Comparison of ENCODE assay signal across 15 cellular contexts in genomic region chr2:186696337-186696736, GRCh38.
"Had no signal": no experiment of that assay in that cellular context is flagged by ENCODE, and none has a peak within 500 bp of the region (broad histone marks: within the 10 kb centered on the region; RNA-seq: fewer than 3 reads in every experiment).

No MANE protein-coding gene starts in this region.

- H3K4me3 Mint-ChIP-seq: activated CD4-positive, alpha-beta T cell treated with anti-CD3 and anti-CD28 coated beads, Interleukin-2, amount 10 ng/mL, durations not matched to agents 24 days and 14 days; activated naive CD4-positive, alpha-beta T cell treated with anti-CD3 and anti-CD28 coated beads, Interleukin-2, amount 50 U/mL, for 24 hours had no signal

- ATAC-seq: body of pancreas; left colon; mucosa of descending colon; naive thymus-derived CD8-positive, alpha-beta T cell had no signal

- DNase-seq: activated CD4-positive, alpha-beta T cell treated with anti-CD3 and anti-CD28 coated beads, Interleukin-2, amount 10 ng/mL, durations not matched to agents 24 days and 14 days; activated T-cell treated with anti-CD3 and anti-CD28 coated beads for 4 hours; body of pancreas; cerebellar nuclear complex; dermis blood vessel endothelial cell; left colon; mucosa of descending colon; naive thymus-derived CD8-positive, alpha-beta T cell; ovary; stimulated activated CD4-positive, alpha-beta T cell treated with anti-CD3 and anti-CD28 coated beads, Interleukin-2, amount 100 ng/mL, for 48 hours; stimulated activated naive CD4-positive, alpha-beta T cell treated with Interleukin-2 at 50 U/mL for 16 hours; T-helper 1 cell; testis had no signal

- H3K27ac Mint-ChIP-seq: activated CD4-positive, alpha-beta T cell treated with anti-CD3 and anti-CD28 coated beads, Interleukin-2, amount 10 ng/mL, durations not matched to agents 24 days and 14 days; activated naive CD4-positive, alpha-beta T cell treated with anti-CD3 and anti-CD28 coated beads, Interleukin-2, amount 50 U/mL, for 24 hours; activated T-helper 2 cell treated with anti-CD3 and anti-CD28 coated beads, Interferon-gamma antibody, Interleukin-2, Interleukin-4, amounts not matched to agents 10 μg/mL and 5 μg/mL and 100 μg/mL, durations not matched to agents 14 hours and 24 hours and 36 hours; naive thymus-derived CD8-positive, alpha-beta T cell had no signal

- H3K36me3 Mint-ChIP-seq: activated naive CD4-positive, alpha-beta T cell treated with anti-CD3 and anti-CD28 coated beads, Interleukin-2, amount 50 U/mL, for 24 hours had no signal

- H3K9me3 Mint-ChIP-seq: activated CD4-positive, alpha-beta T cell treated with anti-CD3 and anti-CD28 coated beads, Interleukin-2, amount 10 ng/mL, durations not matched to agents 24 days and 14 days; activated naive CD4-positive, alpha-beta T cell treated with anti-CD3 and anti-CD28 coated beads, Interleukin-2, amount 50 U/mL, for 24 hours; activated T-helper 2 cell treated with anti-CD3 and anti-CD28 coated beads, Interferon-gamma antibody, Interleukin-2, Interleukin-4, amounts not matched to agents 10 μg/mL and 5 μg/mL and 100 μg/mL, durations not matched to agents 14 hours and 24 hours and 36 hours; naive thymus-derived CD8-positive, alpha-beta T cell had no signal
